Comparison of ENCODE assay signal across 8 cellular contexts in the genomic region with DNA sequence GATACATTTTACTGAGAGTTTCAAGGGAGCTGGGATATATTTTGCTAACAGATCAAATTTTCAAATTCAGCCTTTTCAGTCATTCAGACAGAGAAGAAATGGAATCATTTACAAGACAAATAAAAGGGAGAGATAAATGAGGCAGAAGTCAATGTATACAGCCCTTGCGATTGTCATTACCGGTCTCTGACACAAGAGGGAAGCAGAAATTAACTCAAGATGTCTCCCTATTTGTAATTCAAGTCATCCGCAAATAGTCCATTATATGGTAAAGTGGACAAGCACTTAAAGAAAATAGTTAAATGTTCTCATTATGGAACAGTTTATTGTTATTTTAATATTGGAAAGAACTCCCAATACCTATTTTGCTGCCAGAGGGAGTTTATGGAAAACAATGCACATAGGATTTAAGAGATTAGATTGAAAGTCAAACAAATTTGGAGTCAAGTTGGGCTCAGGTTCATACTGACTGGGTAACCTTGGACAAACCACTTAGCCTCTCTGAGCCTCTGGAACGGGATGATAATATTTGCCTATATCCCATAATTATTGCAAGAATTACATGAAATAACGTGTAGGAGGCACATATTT.
DNase-seq lines count a peak whose midpoint lies in the region; ATAC-seq, FAIRE-seq and TF ChIP-seq lines count a peak whose summit lies in the region.

No MANE protein-coding gene starts in this region.

- no peaks in the 10 kb centered on the region for H3F3A ChIP-seq in neural progenitor cell (ENCODE audit: low read depth)

- H3K4me2 ChIP-seq in neural progenitor cell = no peak overlapping the region

- no peak overlapping the region for H3K27ac Mint-ChIP-seq in endothelial cell (ENCODE audit: unreplicated experiment)
- no peak overlapping the region for H3K27ac Mint-ChIP-seq in neural progenitor cell

- H3K9me3 Mint-ChIP-seq in endothelial cell (ENCODE audit: unreplicated experiment) (no peaks in the 10 kb centered on the region), neural progenitor cell (no peaks in the 10 kb centered on the region)

- H3K27ac ChIP-seq in neural progenitor cell = no peak overlapping the region

- no peak overlapping the region for H3K9ac ChIP-seq in neural progenitor cell

- H4K20me1 ChIP-seq in neural progenitor cell (ENCODE audit: low read depth) = no peaks in the 10 kb centered on the region

- no peak overlapping the region for H3K4me3 Mint-ChIP-seq in endothelial cell (ENCODE audit: unreplicated experiment)
- no peak overlapping the region for H3K4me3 Mint-ChIP-seq in neural progenitor cell

- TF ChIP-seq CTCF in AG10803 (conservative IDR thresholded peaks at IDR 0.05; ENCODE audit: low read length) = peak; percentile 91
- TF ChIP-seq CTCF in endothelial cell (IDR thresholded peaks at IDR 0.05; ENCODE audit: unreplicated experiment) = peak; percentile 68
- peak; percentile 69 for TF ChIP-seq CTCF in neural progenitor cell (IDR thresholded peaks at IDR 0.05)

- TF ChIP-seq POLR2A in GM12891 (IDR thresholded peaks at IDR 0.05; ENCODE audit: low read depth, low read length) = no peak

- H3K4me1 Mint-ChIP-seq in endothelial cell (ENCODE audit: unreplicated experiment) = peaks cover 9% of the 10 kb centered on the region
- no peaks in the 10 kb centered on the region for H3K4me1 Mint-ChIP-seq in neural progenitor cell

- H3K4me3 ChIP-seq in AG10803 (ENCODE audit: low read length) = no peak overlapping the region
- H3K4me3 ChIP-seq in neural progenitor cell = no peak overlapping the region

- no peaks in the 10 kb centered on the region for H3K36me3 ChIP-seq in neural progenitor cell

- H3K36me3 Mint-ChIP-seq in endothelial cell (ENCODE audit: low read depth, unreplicated experiment) = no peaks in the 10 kb centered on the region
- no peaks in the 10 kb centered on the region for H3K36me3 Mint-ChIP-seq in neural progenitor cell

- no peaks in the 10 kb centered on the region for H3K9me3 ChIP-seq in neural progenitor cell (ENCODE audit: low read depth)

- FAIRE-seq in GM12891 (lab: Jason Lieb, UNC) = peak; percentile 35

- H3K27me3 ChIP-seq in neural progenitor cell = no peaks in the 10 kb centered on the region

- ATAC-seq in GM21529 (IDR thresholded peaks at IDR 0.05; ENCODE audit: unreplicated experiment) = no peak

- no peaks in the 10 kb centered on the region for H3K4me1 ChIP-seq in neural progenitor cell

- peak; percentile 64 for DNase-seq in AG10803 (ENCODE audit: low read depth)
- DNase-seq in GM12891 (ENCODE audit: insufficient read length, low spot score) = no peak
- DNase-seq in OCI-M1 (lab: John Stamatoyannopoulos, UW) = peak; percentile 75
- DNase-seq in endothelial cell (ENCODE audit: low spot score) = peak; percentile 39
- peak; percentile 41 for DNase-seq in neural progenitor cell (ENCODE audit: low spot score)
- DNase-seq in NCI-H524 treated with DMSO at 0.1 percent for 48 hours (lab: John Stamatoyannopoulos, UW) = no peak
- DNase-seq in NCI-H2196 treated with DMSO at 0.1 percent for 48 hours (lab: John Stamatoyannopoulos, UW; ENCODE audit: unreplicated experiment) = no peak

- no peak overlapping the region for H2AFZ ChIP-seq in neural progenitor cell (replicated peaks)

- H3K27me3 Mint-ChIP-seq in endothelial cell (ENCODE audit: unreplicated experiment) (no peaks in the 10 kb centered on the region), neural progenitor cell (ENCODE audit: insufficient read depth, low read depth) (no peaks in the 10 kb centered on the region)

- no peaks in the 10 kb centered on the region for H3K79me2 ChIP-seq in neural progenitor cell (ENCODE audit: low read depth)

TF ChIP-seq in GM12891, 5 proteins besides CTCF, POLR2A, EP300 and RAD21:
- no peak for TF ChIP-seq POU2F2 (IDR thresholded peaks at IDR 0.05; ENCODE audit: low read depth, low read length)
- no peak for TF ChIP-seq POLR2AphosphoS5 (IDR thresholded peaks at IDR 0.05; ENCODE audit: low read depth, low read length)
- no peak for TF ChIP-seq TAF1 (IDR thresholded peaks at IDR 0.05; ENCODE audit: low read depth, low read length)
- TF ChIP-seq PAX5 (IDR thresholded peaks at IDR 0.05; ENCODE audit: insufficient read depth, low read length, severe bottlenecking) = no peak
- TF ChIP-seq SPI1 (IDR thresholded peaks at IDR 0.05; ENCODE audit: low read depth, low read length) = no peak

Comparison
In these comparisons a context has a peak if more than half of its experiments do, and no peak if none do; other contexts are left out.
1. DNase-seq: peak in AG10803 (single experiment), OCI-M1 (single experiment), endothelial cell (single experiment) and neural progenitor cell (single experiment); none in GM12891 (single experiment), NCI-H524 treated with DMSO at 0.1 percent for 48 hours (single experiment) and NCI-H2196 treated with DMSO at 0.1 percent for 48 hours (single experiment).
2. Peak in every context shown above with its lines, with median percentiles within 50 percentile points of each other: CTCF ChIP-seq.